8 cellular contexts compared by ENCODE assay signal in the genomic region with DNA sequence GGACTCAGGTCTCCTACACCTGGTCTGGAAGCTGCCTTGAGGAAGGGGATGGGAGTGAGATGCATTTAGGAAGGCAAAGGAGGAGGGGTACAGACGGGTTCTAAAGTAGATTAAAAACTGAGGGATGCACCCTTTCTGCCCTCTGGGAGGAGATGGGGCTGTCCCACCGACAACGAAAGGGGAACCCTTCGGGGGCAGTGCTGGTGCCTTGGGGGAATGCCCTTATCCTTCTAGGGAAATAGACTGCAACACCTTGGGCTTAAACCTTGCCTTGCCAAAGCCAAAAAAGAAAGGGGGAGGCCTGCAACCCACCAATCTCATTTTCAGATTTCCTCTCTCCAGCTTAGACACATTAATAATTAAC.
DNase-seq lines count a peak whose midpoint lies in the region; ATAC-seq and TF ChIP-seq lines count a peak whose summit lies in the region.

No MANE protein-coding gene starts in this region.

- DNase-seq in CD4-positive, CD25-positive, alpha-beta regulatory T cell: no peak
- DNase-seq in RWPE2 (ENCODE audit: low spot score) (no peak), lung (ENCODE audit: low spot score) (no peak), sciatic nerve (ENCODE audit: low spot score) (no peak), COR-L47 (lab: John Stamatoyannopoulos, UW) (no peak), SW 1271 (lab: John Stamatoyannopoulos, UW) (no peak), ecto neural progenitor cell (ENCODE audit: low spot score) (no peak)

- WGBS in lung, 2 donors: 29 to 51% methylated on average over 4 of the region's 4 CpGs

- no peak overlapping the region for H3K4me3 ChIP-seq in CD4-positive, CD25-positive, alpha-beta regulatory T cell (ENCODE audit: low read depth, low read length)
- no peak overlapping the region for H3K4me3 ChIP-seq in RWPE2 (ENCODE audit: severe bottlenecking)
- H3K4me3 ChIP-seq in lung: no peak overlapping the region

- no peaks in the 10 kb centered on the region for H3K36me3 Mint-ChIP-seq in CD4-positive, CD25-positive, alpha-beta regulatory T cell

- TF ChIP-seq CTCF in RWPE2 (IDR thresholded peaks at IDR 0.05; ENCODE audit: poor library complexity, severe bottlenecking) (no peak), lung (IDR thresholded peaks at IDR 0.05; ENCODE audit: control extremely low read depth, extremely low read depth) (no peak)

- peaks cover 16% of the 10 kb centered on the region for H3K27me3 ChIP-seq in CD4-positive, CD25-positive, alpha-beta regulatory T cell (ENCODE audit: control insufficient read depth, insufficient read depth, low read length)
- H3K27me3 ChIP-seq in RWPE2 (ENCODE audit: insufficient read depth, poor library complexity, severe bottlenecking) (no peaks in the 10 kb centered on the region), lung (ENCODE audit: control insufficient read depth, insufficient read depth) (no peaks in the 10 kb centered on the region)

- peaks cover 8% of the 10 kb centered on the region for H3K4me1 ChIP-seq in CD4-positive, CD25-positive, alpha-beta regulatory T cell (ENCODE audit: control insufficient read depth, insufficient read depth, low read length, poor library complexity, severe bottlenecking)
- H3K4me1 ChIP-seq in RWPE2 (ENCODE audit: insufficient read depth, poor library complexity, severe bottlenecking) (peaks cover 10% of the 10 kb centered on the region), lung (ENCODE audit: control insufficient read depth in 2 of 2, insufficient read depth in 2 of 2, low read length in 2 of 2) (peaks cover 0 to 7% of the 10 kb centered on the region in 2 donors)

- no peaks in the 10 kb centered on the region for H3K9me3 ChIP-seq in CD4-positive, CD25-positive, alpha-beta regulatory T cell (ENCODE audit: control insufficient read depth in 2 of 2, low read length in 2 of 2)
- H3K9me3 ChIP-seq in RWPE2 (ENCODE audit: severe bottlenecking) (no peaks in the 10 kb centered on the region), lung (ENCODE audit: control insufficient read depth in 2 of 2, insufficient read depth in 1 of 2, low read length in 1 of 2) (no peaks in the 10 kb centered on the region)

- intact Hi-C loops in sciatic nerve (cut with DNase I): loop anchor here (10.0 kb wide), 1 partner anchor 140 kb away; no protein-coding TSS in a partner anchor

- no peak overlapping the region for H3K27ac ChIP-seq in CD4-positive, CD25-positive, alpha-beta regulatory T cell (ENCODE audit: insufficient read depth, low read length, poor library complexity, severe bottlenecking)
- H3K27ac ChIP-seq in RWPE2 (ENCODE audit: poor library complexity, severe bottlenecking) (peak overlapping the region; percentile 50), lung (ENCODE audit: low read depth in 1 of 2, low read length in 1 of 2) (peak overlapping the region; percentile 44 to 90)

- peak overlapping the region in 3 of 4 donors; percentile 19 to 78 (median 31) for H3K4me3 Mint-ChIP-seq in CD4-positive, CD25-positive, alpha-beta regulatory T cell

- H3K36me3 ChIP-seq in CD4-positive, CD25-positive, alpha-beta regulatory T cell (ENCODE audit: control insufficient read depth, insufficient read depth, low read length): no peaks in the 10 kb centered on the region
- H3K36me3 ChIP-seq in RWPE2 (ENCODE audit: low read depth) (no peaks in the 10 kb centered on the region), lung (ENCODE audit: control insufficient read depth in 2 of 2, insufficient read depth in 2 of 2, low read length in 2 of 2) (no peaks in the 10 kb centered on the region)

- no peaks in the 10 kb centered on the region for H3K9me3 Mint-ChIP-seq in CD4-positive, CD25-positive, alpha-beta regulatory T cell

- H3K27ac Mint-ChIP-seq in CD4-positive, CD25-positive, alpha-beta regulatory T cell: no peak overlapping the region

- ATAC-seq in CD4-positive, CD25-positive, alpha-beta regulatory T cell (ENCODE audit: low read depth in 2 of 2): no peak
- ATAC-seq in GM21528 (IDR thresholded peaks at IDR 0.05; ENCODE audit: low FRiP score, unreplicated experiment) (peak; percentile 52), RWPE2 (ENCODE audit: low read depth) (no peak; the same call in 2 of the 3 replicates), lung (ENCODE audit: insufficient read depth, low FRiP score) (no peak), sciatic nerve (no peak)

- H3K27me3 Mint-ChIP-seq in CD4-positive, CD25-positive, alpha-beta regulatory T cell: peaks cover 73% of the 10 kb centered on the region

- peaks cover 0 to 12% (median 2%) of the 10 kb centered on the region in 4 donors for H3K4me1 Mint-ChIP-seq in CD4-positive, CD25-positive, alpha-beta regulatory T cell
